ENCODE assay signal across 15 cellular contexts in the genomic region with DNA sequence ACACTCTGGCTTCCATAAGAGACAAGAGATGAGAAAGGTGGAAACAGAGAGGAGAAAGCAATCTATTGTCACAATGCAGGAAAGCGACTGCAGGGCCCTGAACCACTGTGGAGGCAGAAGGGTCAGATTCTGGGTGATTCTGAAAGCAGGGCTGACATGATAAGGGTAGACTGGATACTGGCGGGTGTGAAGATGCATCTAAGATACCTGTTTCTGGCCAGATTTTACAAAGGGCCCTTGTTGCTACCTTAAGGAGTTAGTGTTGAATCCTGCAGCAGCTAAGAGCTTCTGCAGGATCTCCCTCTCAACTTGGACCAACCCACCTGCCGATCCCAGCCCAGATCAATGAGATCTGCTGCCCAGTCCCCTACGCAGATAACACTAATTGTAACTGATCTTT. TPM values are rescaled to one million over a fixed set of nuclear protein-coding genes. Genes with fewer than 3 reads are reported as not detected.
DNase-seq lines count a peak whose midpoint lies in the region; TF ChIP-seq lines count a peak whose summit lies in the region.
"Had no signal": no experiment of that assay in that cellular context is flagged by ENCODE, and none has a peak within 500 bp of the region (broad histone marks: within the 10 kb centered on the region; RNA-seq: fewer than 3 reads in every experiment).

No MANE protein-coding gene starts in this region.

- H3K27me3 Mint-ChIP-seq in T-helper 2 cell treated with Interferon-gamma antibody and Interleukin-4, amounts not matched to agents 5 μg/mL and 100 μg/mL, for 36 hours (ENCODE audit: low read depth) = peaks cover 2% of the 10 kb centered on the region
- H3K27me3 Mint-ChIP-seq in HFFc6 (ENCODE audit: insufficient read depth) (0 out of 2 replicates have a peak, but pooled peaks cover 3% of the 10 kb centered on the region), neural crest cell (ENCODE audit: low read depth) (peaks cover 24% of the 10 kb centered on the region)
- H3K27me3 Mint-ChIP-seq in activated naive CD8-positive, alpha-beta T cell treated with anti-CD3 and anti-CD28 coated beads for 36 hours = no peaks in the 10 kb centered on the region

- peaks cover 17% of the 10 kb centered on the region for H3K9me3 Mint-ChIP-seq in T-helper 2 cell treated with Interferon-gamma antibody and Interleukin-4, amounts not matched to agents 5 μg/mL and 100 μg/mL, for 36 hours
- H3K9me3 Mint-ChIP-seq in HFFc6 (no peaks in the 10 kb centered on the region), neural crest cell (peaks cover 2% of the 10 kb centered on the region)
- peaks cover 7% of the 10 kb centered on the region for H3K9me3 Mint-ChIP-seq in activated naive CD8-positive, alpha-beta T cell treated with anti-CD3 and anti-CD28 coated beads for 36 hours

- TF ChIP-seq CTCF in HFFc6 (IDR thresholded peaks at IDR 0.05) (no peak), neural crest cell (conservative IDR thresholded peaks at IDR 0.05) (no peak)

- H3K36me3 Mint-ChIP-seq in T-helper 2 cell treated with Interferon-gamma antibody and Interleukin-4, amounts not matched to agents 5 μg/mL and 100 μg/mL, for 36 hours (ENCODE audit: low read depth) = peaks cover 19% of the 10 kb centered on the region
- H3K36me3 Mint-ChIP-seq in HFFc6 (ENCODE audit: low read depth) (no peaks in the 10 kb centered on the region), neural crest cell (ENCODE audit: low read depth) (peaks cover 3% of the 10 kb centered on the region)
- peaks cover 23% of the 10 kb centered on the region for H3K36me3 Mint-ChIP-seq in activated naive CD8-positive, alpha-beta T cell treated with anti-CD3 and anti-CD28 coated beads for 36 hours

- peak overlapping the region; percentile 69 for H3K27ac Mint-ChIP-seq in T-helper 2 cell treated with Interferon-gamma antibody and Interleukin-4, amounts not matched to agents 5 μg/mL and 100 μg/mL, for 36 hours
- H3K27ac Mint-ChIP-seq in HFFc6 = peak overlapping the region; percentile 69
- peak overlapping the region; percentile 97 for H3K27ac Mint-ChIP-seq in activated naive CD8-positive, alpha-beta T cell treated with anti-CD3 and anti-CD28 coated beads for 36 hours
- no peak overlapping the region for H3K27ac Mint-ChIP-seq in neural crest cell (ENCODE audit: unreplicated experiment)

- no peak for DNase-seq in T-helper 2 cell treated with Interferon-gamma antibody and Interleukin-4, amounts not matched to agents 5 μg/mL and 100 μg/mL, for 36 hours (ENCODE audit: low spot score)
- DNase-seq in T-helper 2 cell (no peak), HFFc6 (no peak), neural crest cell (ENCODE audit: low read depth, low spot score) (no peak), MV-4-11 (lab: John Stamatoyannopoulos, UW) (no peak), occipital lobe (lab: John Stamatoyannopoulos, UW) (no peak)
- DNase-seq in activated naive CD8-positive, alpha-beta T cell treated with anti-CD3 and anti-CD28 coated beads for 36 hours = no peak
- DNase-seq in stimulated activated CD4-positive, alpha-beta T cell treated with anti-CD3 and anti-CD28 coated beads, Interleukin-15, amount 100 ng/mL, for 24 hours = no peak
- DNase-seq: heart left ventricle, NCI-H2029, NCI-H82, SHP77, small intestine, tibial artery had no signal

- H3K4me1 Mint-ChIP-seq in T-helper 2 cell treated with Interferon-gamma antibody and Interleukin-4, amounts not matched to agents 5 μg/mL and 100 μg/mL, for 36 hours (ENCODE audit: low read depth) = peaks cover 18% of the 10 kb centered on the region
- H3K4me1 Mint-ChIP-seq in HFFc6 (ENCODE audit: low read depth) (peaks cover 27% of the 10 kb centered on the region), neural crest cell (peaks cover 12% of the 10 kb centered on the region)
- peaks cover 30% of the 10 kb centered on the region for H3K4me1 Mint-ChIP-seq in activated naive CD8-positive, alpha-beta T cell treated with anti-CD3 and anti-CD28 coated beads for 36 hours

- H3K4me3 Mint-ChIP-seq in T-helper 2 cell treated with Interferon-gamma antibody and Interleukin-4, amounts not matched to agents 5 μg/mL and 100 μg/mL, for 36 hours = peak overlapping the region; percentile 73
- H3K4me3 Mint-ChIP-seq in HFFc6 (peak overlapping the region; percentile 60), neural crest cell (peak overlapping the region; percentile 87)
- peak overlapping the region; percentile 90 for H3K4me3 Mint-ChIP-seq in activated naive CD8-positive, alpha-beta T cell treated with anti-CD3 and anti-CD28 coated beads for 36 hours

RNA-seq across cellular contexts. Expression of gene MEFV, which starts 6.1 kb away (rescaled TPM):
- total RNA-seq in HFFc6 (2021; fragmentation: NEBNext Ultra II Directional; extraction: Animal tissue kit (Norgen Biotek cat#: 25700)) = under 1 TPM in 1 of 6 experiments, not detected in 5; 0.09 TPM
- total RNA-seq in activated naive CD8-positive, alpha-beta T cell treated with anti-CD3 and anti-CD28 coated beads for 36 hours = under 1 TPM; 0.08 to 0.12 TPM
- total RNA-seq in neural crest cell (not detected in 2 replicates), occipital lobe (0.47 TPM)
- total RNA-seq: cardiac muscle cell had no signal

RNA-seq across cellular contexts. Expression of gene ZNF263, which starts 20.8 kb away (rescaled TPM):
- 10 to 100 TPM; 19.7 to 24.5 (median 20.8) TPM for total RNA-seq in HFFc6 (2021; fragmentation: NEBNext Ultra II Directional; extraction: Animal tissue kit (Norgen Biotek cat#: 25700))
- total RNA-seq in activated naive CD8-positive, alpha-beta T cell treated with anti-CD3 and anti-CD28 coated beads for 36 hours = 10 to 100 TPM; 29.7 to 30.5 TPM
- total RNA-seq in neural crest cell (32.7 and 34.0 TPM in 2 replicates), occipital lobe (55.4 TPM)

RNA-seq across cellular contexts. Expression of gene ZNF200, which starts 27.6 kb away (rescaled TPM):
- 1 to 10 TPM; 5.1 to 6.3 (median 5.7) TPM for total RNA-seq in HFFc6 (2021; fragmentation: NEBNext Ultra II Directional; extraction: Animal tissue kit (Norgen Biotek cat#: 25700))
- 10 to 100 TPM; 12.2 to 12.8 TPM for total RNA-seq in activated naive CD8-positive, alpha-beta T cell treated with anti-CD3 and anti-CD28 coated beads for 36 hours
- total RNA-seq in neural crest cell (12.1 and 14.1 TPM in 2 replicates), occipital lobe (17.9 TPM)

RNA-seq across cellular contexts. Expression of gene TIGD7, which starts 42.7 kb away (rescaled TPM):
- 1 to 10 TPM; 2.9 to 4.2 (median 3.5) TPM for total RNA-seq in HFFc6 (2021; fragmentation: NEBNext Ultra II Directional; extraction: Animal tissue kit (Norgen Biotek cat#: 25700))
- 1 to 10 TPM; 4.8 to 5.3 TPM for total RNA-seq in activated naive CD8-positive, alpha-beta T cell treated with anti-CD3 and anti-CD28 coated beads for 36 hours
- total RNA-seq in neural crest cell = 5.2 and 6.6 TPM in 2 replicates
- 26.4 TPM for total RNA-seq in occipital lobe

RNA-seq across cellular contexts. Expression of gene ZNF75A, which starts 42.8 kb away (rescaled TPM):
- 10 to 100 TPM; 12.7 to 16.6 (median 14.4) TPM for total RNA-seq in HFFc6 (2021; fragmentation: NEBNext Ultra II Directional; extraction: Animal tissue kit (Norgen Biotek cat#: 25700))
- total RNA-seq in activated naive CD8-positive, alpha-beta T cell treated with anti-CD3 and anti-CD28 coated beads for 36 hours = 10 to 100 TPM; 34.2 to 35.5 TPM
- total RNA-seq in neural crest cell (43.8 and 48.9 TPM in 2 replicates), occipital lobe (35.4 TPM)
